1 cellular context compared by ENCODE assay signal in the genomic region with DNA sequence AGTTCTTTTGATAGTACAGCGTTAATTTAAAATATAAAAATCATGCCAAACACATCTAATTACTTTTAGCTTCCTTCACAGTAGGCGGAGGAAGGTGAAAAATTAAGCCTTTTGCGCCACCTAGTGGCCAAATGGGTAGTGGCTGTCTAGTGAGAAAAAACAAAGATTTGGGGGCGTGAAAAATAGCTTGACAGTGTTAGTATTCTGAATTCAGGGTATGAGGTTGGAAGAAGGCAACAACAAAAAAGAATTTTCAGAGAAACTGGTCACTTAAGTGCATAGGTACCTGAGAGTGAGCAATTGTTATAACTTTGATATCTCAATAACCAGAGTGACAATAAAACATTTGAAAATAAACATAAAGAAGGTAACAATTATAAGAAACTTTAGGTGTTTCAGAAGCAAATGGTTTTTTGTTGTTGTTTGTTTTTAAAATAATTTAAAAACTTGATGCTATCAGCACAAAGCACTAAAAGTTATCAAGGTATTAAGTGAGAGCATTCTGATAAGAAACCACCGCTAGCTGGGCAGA.
A peak's percentile ranks its signal among the peaks of the same experiment; 100 is the strongest.
TF ChIP-seq lines count a peak whose summit lies in the region.

No MANE protein-coding gene starts in this region.

TF ChIP-seq in HepG2, 621 proteins besides CTCF, POLR2A, EP300 and RAD21 (continued from another document and continues in another):
- TF ChIP-seq, protein P1, sequence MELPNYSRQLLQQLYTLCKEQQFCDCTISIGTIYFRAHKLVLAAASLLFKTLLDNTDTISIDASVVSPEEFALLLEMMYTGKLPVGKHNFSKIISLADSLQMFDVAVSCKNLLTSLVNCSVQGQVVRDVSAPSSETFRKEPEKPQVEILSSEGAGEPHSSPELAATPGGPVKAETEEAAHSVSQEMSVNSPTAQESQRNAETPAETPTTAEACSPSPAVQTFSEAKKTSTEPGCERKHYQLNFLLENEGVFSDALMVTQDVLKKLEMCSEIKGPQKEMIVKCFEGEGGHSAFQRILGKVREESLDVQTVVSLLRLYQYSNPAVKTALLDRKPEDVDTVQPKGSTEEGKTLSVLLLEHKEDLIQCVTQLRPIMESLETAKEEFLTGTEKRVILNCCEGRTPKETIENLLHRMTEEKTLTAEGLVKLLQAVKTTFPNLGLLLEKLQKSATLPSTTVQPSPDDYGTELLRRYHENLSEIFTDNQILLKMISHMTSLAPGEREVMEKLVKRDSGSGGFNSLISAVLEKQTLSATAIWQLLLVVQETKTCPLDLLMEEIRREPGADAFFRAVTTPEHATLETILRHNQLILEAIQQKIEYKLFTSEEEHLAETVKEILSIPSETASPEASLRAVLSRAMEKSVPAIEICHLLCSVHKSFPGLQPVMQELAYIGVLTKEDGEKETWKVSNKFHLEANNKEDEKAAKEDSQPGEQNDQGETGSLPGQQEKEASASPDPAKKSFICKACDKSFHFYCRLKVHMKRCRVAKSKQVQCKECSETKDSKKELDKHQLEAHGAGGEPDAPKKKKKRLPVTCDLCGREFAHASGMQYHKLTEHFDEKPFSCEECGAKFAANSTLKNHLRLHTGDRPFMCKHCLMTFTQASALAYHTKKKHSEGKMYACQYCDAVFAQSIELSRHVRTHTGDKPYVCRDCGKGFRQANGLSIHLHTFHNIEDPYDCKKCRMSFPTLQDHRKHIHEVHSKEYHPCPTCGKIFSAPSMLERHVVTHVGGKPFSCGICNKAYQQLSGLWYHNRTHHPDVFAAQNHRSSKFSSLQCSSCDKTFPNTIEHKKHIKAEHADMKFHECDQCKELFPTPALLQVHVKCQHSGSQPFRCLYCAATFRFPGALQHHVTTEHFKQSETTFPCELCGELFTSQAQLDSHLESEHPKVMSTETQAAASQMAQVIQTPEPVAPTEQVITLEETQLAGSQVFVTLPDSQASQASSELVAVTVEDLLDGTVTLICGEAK (IDR thresholded peaks at IDR 0.05) = no peak
- TF ChIP-seq, protein P1 (CRISPR knock-in tag; IDR thresholded peaks at IDR 0.05) = no peak
- TF ChIP-seq NFYB (CRISPR knock-in tag; IDR thresholded peaks at IDR 0.05) (no peak), ZNF501 (CRISPR knock-in tag; IDR thresholded peaks at IDR 0.05) (no peak), ZNF484 (CRISPR knock-in tag; IDR thresholded peaks at IDR 0.05; ENCODE audit: borderline replicate concordance, low read depth) (no peak), ZBTB1 (CRISPR knock-in tag; IDR thresholded peaks at IDR 0.05; ENCODE audit: borderline replicate concordance) (no peak), SMC3 (IDR thresholded peaks at IDR 0.05; ENCODE audit: low read length) (peak; percentile 97), ZNF75D (CRISPR knock-in tag; IDR thresholded peaks at IDR 0.05; ENCODE audit: borderline replicate concordance) (no peak), SP1 (IDR thresholded peaks at IDR 0.05) (no peak), SP1 (CRISPR knock-in tag; IDR thresholded peaks at IDR 0.05) (no peak), ZNF33B (CRISPR knock-in tag; IDR thresholded peaks at IDR 0.05) (no peak), ZNF788 (CRISPR knock-in tag; IDR thresholded peaks at IDR 0.05; ENCODE audit: borderline replicate concordance) (no peak), HOXD1 (CRISPR knock-in tag; IDR thresholded peaks at IDR 0.05) (no peak), TSC22D2 (CRISPR knock-in tag; IDR thresholded peaks at IDR 0.05; ENCODE audit: borderline replicate concordance) (0 out of 2 replicates have a peak, but pooled peaks have one; percentile 41), ZNF674 (CRISPR knock-in tag; IDR thresholded peaks at IDR 0.05; ENCODE audit: low read depth) (no peak), RFXANK (CRISPR knock-in tag; IDR thresholded peaks at IDR 0.05) (peak; percentile 69; the same call in 1 of the 2 replicates), NONO (IDR thresholded peaks at IDR 0.05) (no peak), NONO (CRISPR knock-in tag; conservative IDR thresholded peaks at IDR 0.05) (no peak), RBM39 (IDR thresholded peaks at IDR 0.05; ENCODE audit: low read depth, low read length, poor library complexity, severe bottlenecking) (no peak), MNT (IDR thresholded peaks at IDR 0.05) (no peak), ZFP1 (CRISPR knock-in tag; IDR thresholded peaks at IDR 0.05) (no peak), SNAI1 (CRISPR knock-in tag; IDR thresholded peaks at IDR 0.05; ENCODE audit: borderline replicate concordance) (no peak), GTF2F1 (IDR thresholded peaks at IDR 0.05; ENCODE audit: low read length) (no peak), ATF6 (CRISPR knock-in tag; conservative IDR thresholded peaks at IDR 0.05) (0 out of 2 replicates have a peak, but pooled peaks have one; percentile 84), FOXM1 (CRISPR knock-in tag; IDR thresholded peaks at IDR 0.05) (no peak), GRHL1 (CRISPR knock-in tag; conservative IDR thresholded peaks at IDR 0.05) (no peak), CBX2 (IDR thresholded peaks at IDR 0.05; ENCODE audit: low read depth, low read length) (no peak), CBX2 (CRISPR knock-in tag; IDR thresholded peaks at IDR 0.05; ENCODE audit: low read depth) (no peak), ARNTL (CRISPR knock-in tag; IDR thresholded peaks at IDR 0.05) (no peak), AKNA (CRISPR knock-in tag; IDR thresholded peaks at IDR 0.05; ENCODE audit: borderline replicate concordance) (no peak), KDM5A (IDR thresholded peaks at IDR 0.05; ENCODE audit: borderline replicate concordance, low read length) (no peak), SATB2 (CRISPR knock-in tag; IDR thresholded peaks at IDR 0.05) (no peak)
- TF ChIP-seq, protein P2, sequence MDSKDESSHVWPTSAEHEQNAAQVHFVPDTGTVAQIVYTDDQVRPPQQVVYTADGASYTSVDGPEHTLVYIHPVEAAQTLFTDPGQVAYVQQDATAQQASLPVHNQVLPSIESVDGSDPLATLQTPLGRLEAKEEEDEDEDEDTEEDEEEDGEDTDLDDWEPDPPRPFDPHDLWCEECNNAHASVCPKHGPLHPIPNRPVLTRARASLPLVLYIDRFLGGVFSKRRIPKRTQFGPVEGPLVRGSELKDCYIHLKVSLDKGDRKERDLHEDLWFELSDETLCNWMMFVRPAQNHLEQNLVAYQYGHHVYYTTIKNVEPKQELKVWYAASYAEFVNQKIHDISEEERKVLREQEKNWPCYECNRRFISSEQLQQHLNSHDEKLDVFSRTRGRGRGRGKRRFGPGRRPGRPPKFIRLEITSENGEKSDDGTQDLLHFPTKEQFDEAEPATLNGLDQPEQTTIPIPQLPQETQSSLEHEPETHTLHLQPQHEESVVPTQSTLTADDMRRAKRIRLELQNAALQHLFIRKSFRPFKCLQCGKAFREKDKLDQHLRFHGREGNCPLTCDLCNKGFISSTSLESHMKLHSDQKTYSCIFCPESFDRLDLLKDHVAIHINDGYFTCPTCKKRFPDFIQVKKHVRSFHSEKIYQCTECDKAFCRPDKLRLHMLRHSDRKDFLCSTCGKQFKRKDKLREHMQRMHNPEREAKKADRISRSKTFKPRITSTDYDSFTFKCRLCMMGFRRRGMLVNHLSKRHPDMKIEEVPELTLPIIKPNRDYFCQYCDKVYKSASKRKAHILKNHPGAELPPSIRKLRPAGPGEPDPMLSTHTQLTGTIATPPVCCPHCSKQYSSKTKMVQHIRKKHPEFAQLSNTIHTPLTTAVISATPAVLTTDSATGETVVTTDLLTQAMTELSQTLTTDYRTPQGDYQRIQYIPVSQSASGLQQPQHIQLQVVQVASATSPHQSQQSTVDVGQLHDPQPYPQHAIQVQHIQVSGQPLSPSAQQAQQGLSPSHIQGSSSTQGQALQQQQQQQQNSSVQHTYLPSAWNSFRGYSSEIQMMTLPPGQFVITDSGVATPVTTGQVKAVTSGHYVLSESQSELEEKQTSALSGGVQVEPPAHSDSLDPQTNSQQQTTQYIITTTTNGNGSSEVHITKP (CRISPR knock-in tag; IDR thresholded peaks at IDR 0.05; ENCODE audit: low read depth) = no peak
